ENCODE assay signal across 23 cellular contexts in genomic region chr1:225891229-225891972, GRCh38. TPM values are rescaled to one million over a fixed set of nuclear protein-coding genes. Genes with fewer than 3 reads are reported as not detected.
DNase-seq lines count a peak whose midpoint lies in the region; ATAC-seq and TF ChIP-seq lines count a peak whose summit lies in the region.
"Had no signal": no experiment of that assay in that cellular context is flagged by ENCODE, and none has a peak within 500 bp of the region (broad histone marks: within the 10 kb centered on the region; RNA-seq: fewer than 3 reads in every experiment).

No MANE protein-coding gene starts in this region.

- DNase-seq in activated naive CD8-positive, alpha-beta T cell treated with anti-CD3 and anti-CD28 coated beads, Interleukin-2, amount 10 ng/mL, durations not matched to agents 7 days and 5 days: no peak
- DNase-seq in activated naive CD8-positive, alpha-beta T cell treated with anti-CD3 and anti-CD28 coated beads for 36 hours: no peak
- no peak for DNase-seq in activated T-helper 1 cell treated with anti-CD3 and anti-CD28 coated beads, Interleukin-12 subunit alpha, Interleukin-12 subunit beta, Interleukin-2, Interleukin-4 antibody, amounts not matched to agents 30 ng/mL and 10 ng/mL and 1 ng/mL, durations not matched to agents 14 hours and 24 hours and 36 hours (ENCODE audit: low spot score)
- peak; percentile 25 for DNase-seq in lower lobe of right lung
- DNase-seq in suprapubic skin (ENCODE audit: low spot score in 2 of 2): no peak
- DNase-seq in C1 segment of cervical spinal cord (lab: John Stamatoyannopoulos, UW): no peak
- DNase-seq in anterior cingulate cortex (lab: John Stamatoyannopoulos, UW): no peak
- DNase-seq: activated CD4-positive, alpha-beta T cell treated with anti-CD3 and anti-CD28 coated beads for 36 hours; activated CD8-positive, alpha-beta memory T cell treated with anti-CD3 and anti-CD28 coated beads, Interleukin-2, amount 50 U/mL, for 48 hours; foreskin fibroblast; KG1; left ventricle myocardium inferior; naive thymus-derived CD8-positive, alpha-beta T cell; NCI-H1105; NCI-H69; OCI-M1; T1000 had no signal

- no peak for TF ChIP-seq CTCF in lower lobe of right lung (IDR thresholded peaks at IDR 0.05)
- no peak for TF ChIP-seq CTCF in suprapubic skin (IDR thresholded peaks at IDR 0.05)

- POLR2A ChIA-PET in activated naive CD8-positive, alpha-beta T cell treated with anti-CD3 and anti-CD28 coated beads, Interleukin-2, amount 10 ng/mL, durations not matched to agents 7 days and 5 days (lab: Charles Lee): interaction anchor here (2.7 kb wide), 1 partner anchor 9 kb away, joined by 13 read pairs; the partner anchor contains the start of gene TMEM63A

- no peak for TF ChIP-seq POLR2A in suprapubic skin (IDR thresholded peaks at IDR 0.05)

- peaks cover 2% of the 10 kb centered on the region for H3K4me1 Mint-ChIP-seq in activated naive CD8-positive, alpha-beta T cell treated with anti-CD3 and anti-CD28 coated beads, Interleukin-2, amount 10 ng/mL, durations not matched to agents 7 days and 5 days
- H3K4me1 Mint-ChIP-seq in activated naive CD8-positive, alpha-beta T cell treated with anti-CD3 and anti-CD28 coated beads for 36 hours: peaks cover 13% of the 10 kb centered on the region
- H3K4me1 Mint-ChIP-seq in activated T-helper 1 cell treated with anti-CD3 and anti-CD28 coated beads, Interleukin-12 subunit alpha, Interleukin-12 subunit beta, Interleukin-2, Interleukin-4 antibody, amounts not matched to agents 30 ng/mL and 10 ng/mL and 1 ng/mL, durations not matched to agents 14 hours and 24 hours and 36 hours (ENCODE audit: low read depth): peaks cover 22% of the 10 kb centered on the region

- no peak for TF ChIP-seq EP300 in suprapubic skin (IDR thresholded peaks at IDR 0.05)

- H3K9me3 Mint-ChIP-seq in activated naive CD8-positive, alpha-beta T cell treated with anti-CD3 and anti-CD28 coated beads, Interleukin-2, amount 10 ng/mL, durations not matched to agents 7 days and 5 days: no peaks in the 10 kb centered on the region
- H3K9me3 Mint-ChIP-seq in activated naive CD8-positive, alpha-beta T cell treated with anti-CD3 and anti-CD28 coated beads for 36 hours: no peaks in the 10 kb centered on the region
- H3K9me3 Mint-ChIP-seq in activated T-helper 1 cell treated with anti-CD3 and anti-CD28 coated beads, Interleukin-12 subunit alpha, Interleukin-12 subunit beta, Interleukin-2, Interleukin-4 antibody, amounts not matched to agents 30 ng/mL and 10 ng/mL and 1 ng/mL, durations not matched to agents 14 hours and 24 hours and 36 hours: no peaks in the 10 kb centered on the region
- H3K9me3 Mint-ChIP-seq: naive thymus-derived CD8-positive, alpha-beta T cell; stimulated activated effector memory CD8-positive, alpha-beta T cell treated with anti-CD3 and anti-CD28 coated beads, Interleukin-12 subunit alpha, Interleukin-12 subunit beta, amount 100 ng/mL, for 72 hours had no signal

- WGBS in suprapubic skin: 77% methylated on average over 14 of the region's 14 CpGs

- no peaks in the 10 kb centered on the region for H3K36me3 ChIP-seq in lower lobe of right lung
- H3K36me3 ChIP-seq in suprapubic skin: no peaks in the 10 kb centered on the region
- H3K36me3 ChIP-seq: left ventricle myocardium inferior had no signal

- H3K4me1 ChIP-seq in lower lobe of right lung (no peaks in the 10 kb centered on the region), suprapubic skin (no peaks in the 10 kb centered on the region)
- H3K4me1 ChIP-seq: left ventricle myocardium inferior had no signal

- H3K27me3 ChIP-seq in lower lobe of right lung (ENCODE audit: low read depth): no peaks in the 10 kb centered on the region
- no peaks in the 10 kb centered on the region for H3K27me3 ChIP-seq in suprapubic skin

- H3K27me3 Mint-ChIP-seq in activated naive CD8-positive, alpha-beta T cell treated with anti-CD3 and anti-CD28 coated beads, Interleukin-2, amount 10 ng/mL, durations not matched to agents 7 days and 5 days: peaks cover 19% of the 10 kb centered on the region
- no peaks in the 10 kb centered on the region for H3K27me3 Mint-ChIP-seq in activated naive CD8-positive, alpha-beta T cell treated with anti-CD3 and anti-CD28 coated beads for 36 hours
- H3K27me3 Mint-ChIP-seq in activated T-helper 1 cell treated with anti-CD3 and anti-CD28 coated beads, Interleukin-12 subunit alpha, Interleukin-12 subunit beta, Interleukin-2, Interleukin-4 antibody, amounts not matched to agents 30 ng/mL and 10 ng/mL and 1 ng/mL, durations not matched to agents 14 hours and 24 hours and 36 hours (ENCODE audit: insufficient read depth): peaks cover 30% of the 10 kb centered on the region
- H3K27me3 Mint-ChIP-seq: activated CD4-positive, alpha-beta T cell treated with anti-CD3 and anti-CD28 coated beads for 36 hours; naive thymus-derived CD8-positive, alpha-beta T cell had no signal

- no peaks in the 10 kb centered on the region for H3K36me3 Mint-ChIP-seq in activated naive CD8-positive, alpha-beta T cell treated with anti-CD3 and anti-CD28 coated beads, Interleukin-2, amount 10 ng/mL, durations not matched to agents 7 days and 5 days
- no peaks in the 10 kb centered on the region for H3K36me3 Mint-ChIP-seq in activated naive CD8-positive, alpha-beta T cell treated with anti-CD3 and anti-CD28 coated beads for 36 hours
- no peaks in the 10 kb centered on the region for H3K36me3 Mint-ChIP-seq in activated T-helper 1 cell treated with anti-CD3 and anti-CD28 coated beads, Interleukin-12 subunit alpha, Interleukin-12 subunit beta, Interleukin-2, Interleukin-4 antibody, amounts not matched to agents 30 ng/mL and 10 ng/mL and 1 ng/mL, durations not matched to agents 14 hours and 24 hours and 36 hours (ENCODE audit: low read depth)
- H3K36me3 Mint-ChIP-seq: naive thymus-derived CD8-positive, alpha-beta T cell had no signal

- H3K4me3 Mint-ChIP-seq in activated naive CD8-positive, alpha-beta T cell treated with anti-CD3 and anti-CD28 coated beads, Interleukin-2, amount 10 ng/mL, durations not matched to agents 7 days and 5 days: no peak overlapping the region
- no peak overlapping the region for H3K4me3 Mint-ChIP-seq in activated naive CD8-positive, alpha-beta T cell treated with anti-CD3 and anti-CD28 coated beads for 36 hours
- no peak overlapping the region for H3K4me3 Mint-ChIP-seq in activated T-helper 1 cell treated with anti-CD3 and anti-CD28 coated beads, Interleukin-12 subunit alpha, Interleukin-12 subunit beta, Interleukin-2, Interleukin-4 antibody, amounts not matched to agents 30 ng/mL and 10 ng/mL and 1 ng/mL, durations not matched to agents 14 hours and 24 hours and 36 hours
- H3K4me3 Mint-ChIP-seq: activated CD4-positive, alpha-beta T cell treated with anti-CD3 and anti-CD28 coated beads for 36 hours; stimulated activated effector memory CD8-positive, alpha-beta T cell treated with anti-CD3 and anti-CD28 coated beads, Interleukin-12 subunit alpha, Interleukin-12 subunit beta, amount 100 ng/mL, for 72 hours had no signal

- peak overlapping the region; percentile 34 for H3K27ac Mint-ChIP-seq in activated naive CD8-positive, alpha-beta T cell treated with anti-CD3 and anti-CD28 coated beads, Interleukin-2, amount 10 ng/mL, durations not matched to agents 7 days and 5 days
- no peak overlapping the region for H3K27ac Mint-ChIP-seq in activated naive CD8-positive, alpha-beta T cell treated with anti-CD3 and anti-CD28 coated beads for 36 hours
- H3K27ac Mint-ChIP-seq in activated T-helper 1 cell treated with anti-CD3 and anti-CD28 coated beads, Interleukin-12 subunit alpha, Interleukin-12 subunit beta, Interleukin-2, Interleukin-4 antibody, amounts not matched to agents 30 ng/mL and 10 ng/mL and 1 ng/mL, durations not matched to agents 14 hours and 24 hours and 36 hours: peak overlapping the region; percentile 72
- H3K27ac Mint-ChIP-seq: activated CD4-positive, alpha-beta T cell treated with anti-CD3 and anti-CD28 coated beads for 36 hours; stimulated activated effector memory CD8-positive, alpha-beta T cell treated with anti-CD3 and anti-CD28 coated beads, Interleukin-12 subunit alpha, Interleukin-12 subunit beta, amount 100 ng/mL, for 72 hours had no signal

- no peak for ATAC-seq in activated naive CD8-positive, alpha-beta T cell treated with anti-CD3 and anti-CD28 coated beads, Interleukin-2, amount 10 ng/mL, durations not matched to agents 7 days and 5 days (ENCODE audit: low read depth)
- no peak for ATAC-seq in lower lobe of right lung
- ATAC-seq in GM19023 (IDR thresholded peaks at IDR 0.05; ENCODE audit: unreplicated experiment): no peak
- ATAC-seq: activated CD4-positive, alpha-beta T cell treated with anti-CD3 and anti-CD28 coated beads for 36 hours; naive thymus-derived CD8-positive, alpha-beta T cell; stimulated activated effector memory CD8-positive, alpha-beta T cell treated with anti-CD3 and anti-CD28 coated beads, Interleukin-12 subunit alpha, Interleukin-12 subunit beta, amount 100 ng/mL, for 72 hours had no signal

- H3K27ac ChIP-seq in lower lobe of right lung (no peak overlapping the region), suprapubic skin (peak overlapping the region; percentile 28)
- H3K27ac ChIP-seq: C4-2B, left ventricle myocardium inferior had no signal

- H3K4me3 ChIP-seq in lower lobe of right lung (no peak overlapping the region), suprapubic skin (no peak overlapping the region)
- H3K4me3 ChIP-seq: left ventricle myocardium inferior had no signal

- intact Hi-C loops in activated T-helper 1 cell treated with anti-CD3 and anti-CD28 coated beads, Interleukin-12 subunit alpha, Interleukin-12 subunit beta, Interleukin-2, Interleukin-4 antibody, amounts not matched to agents 30 ng/mL and 10 ng/mL and 1 ng/mL, durations not matched to agents 14 hours and 24 hours and 36 hours (cut with micrococcal nuclease): no loop called here
- intact Hi-C loops in lower lobe of right lung (cut with DNase I): no loop called here

- no peaks in the 10 kb centered on the region for H3K9me3 ChIP-seq in lower lobe of right lung
- no peaks in the 10 kb centered on the region for H3K9me3 ChIP-seq in suprapubic skin
- H3K9me3 ChIP-seq: left ventricle myocardium inferior had no signal

RNA-seq across cellular contexts. Expression of gene LEFTY1, which starts 2.5 kb away (rescaled TPM):
- under 1 TPM in 1 of 2 experiments, not detected in 1; 0.19 TPM for total RNA-seq in activated naive CD8-positive, alpha-beta T cell treated with anti-CD3 and anti-CD28 coated beads, Interleukin-2, amount 10 ng/mL, durations not matched to agents 7 days and 5 days
- under 1 TPM in 1 of 2 experiments, not detected in 1; 0.39 TPM for total RNA-seq in activated naive CD8-positive, alpha-beta T cell treated with anti-CD3 and anti-CD28 coated beads for 36 hours
- total RNA-seq in activated T-helper 1 cell treated with anti-CD3 and anti-CD28 coated beads, Interleukin-12 subunit alpha, Interleukin-12 subunit beta, Interleukin-2, Interleukin-4 antibody, amounts not matched to agents 30 ng/mL and 10 ng/mL and 1 ng/mL, durations not matched to agents 14 hours and 24 hours and 36 hours: 0.12 TPM in 1 of 2 replicates, not detected in the other
- total RNA-seq in lower lobe of right lung (not detected), suprapubic skin (not detected)
- total RNA-seq: A673; activated CD4-positive, alpha-beta T cell treated with anti-CD3 and anti-CD28 coated beads for 36 hours; naive thymus-derived CD8-positive, alpha-beta T cell; pulmonary artery endothelial cell; SK-MEL-5 had no signal

RNA-seq across cellular contexts. Expression of gene TMEM63A, which starts 9.2 kb away (rescaled TPM):
- total RNA-seq in activated naive CD8-positive, alpha-beta T cell treated with anti-CD3 and anti-CD28 coated beads, Interleukin-2, amount 10 ng/mL, durations not matched to agents 7 days and 5 days: 100 to 1,000 TPM; 196 to 198 TPM
- total RNA-seq in activated naive CD8-positive, alpha-beta T cell treated with anti-CD3 and anti-CD28 coated beads for 36 hours: 10 to 100 TPM; 29.5 to 33.0 TPM
- 20.4 and 23.4 TPM in 2 replicates for total RNA-seq in activated T-helper 1 cell treated with anti-CD3 and anti-CD28 coated beads, Interleukin-12 subunit alpha, Interleukin-12 subunit beta, Interleukin-2, Interleukin-4 antibody, amounts not matched to agents 30 ng/mL and 10 ng/mL and 1 ng/mL, durations not matched to agents 14 hours and 24 hours and 36 hours
- 141 TPM for total RNA-seq in lower lobe of right lung
- total RNA-seq in suprapubic skin: 100 to 1,000 TPM in 1 of 4 donors, 10 to 100 TPM in 3; 32.6 to 162 (median 48.9) TPM

RNA-seq across cellular contexts. Expression of gene PYCR2, which starts 32.6 kb away (rescaled TPM):
- total RNA-seq in activated naive CD8-positive, alpha-beta T cell treated with anti-CD3 and anti-CD28 coated beads, Interleukin-2, amount 10 ng/mL, durations not matched to agents 7 days and 5 days: 100 to 1,000 TPM; 118 to 125 TPM
- 100 to 1,000 TPM; 142 to 149 TPM for total RNA-seq in activated naive CD8-positive, alpha-beta T cell treated with anti-CD3 and anti-CD28 coated beads for 36 hours
- 137 and 145 TPM in 2 replicates for total RNA-seq in activated T-helper 1 cell treated with anti-CD3 and anti-CD28 coated beads, Interleukin-12 subunit alpha, Interleukin-12 subunit beta, Interleukin-2, Interleukin-4 antibody, amounts not matched to agents 30 ng/mL and 10 ng/mL and 1 ng/mL, durations not matched to agents 14 hours and 24 hours and 36 hours
- total RNA-seq in lower lobe of right lung (73.2 TPM), suprapubic skin (10 to 100 TPM; 28.8 to 53.8 (median 43.3) TPM)

RNA-seq across cellular contexts. Expression of gene LEFTY2, which starts 49.6 kb away (rescaled TPM):
- total RNA-seq in activated naive CD8-positive, alpha-beta T cell treated with anti-CD3 and anti-CD28 coated beads, Interleukin-2, amount 10 ng/mL, durations not matched to agents 7 days and 5 days: not detected
- total RNA-seq in activated naive CD8-positive, alpha-beta T cell treated with anti-CD3 and anti-CD28 coated beads for 36 hours: not detected
- not detected in 2 replicates for total RNA-seq in activated T-helper 1 cell treated with anti-CD3 and anti-CD28 coated beads, Interleukin-12 subunit alpha, Interleukin-12 subunit beta, Interleukin-2, Interleukin-4 antibody, amounts not matched to agents 30 ng/mL and 10 ng/mL and 1 ng/mL, durations not matched to agents 14 hours and 24 hours and 36 hours
- total RNA-seq in lower lobe of right lung: 1.2 TPM
- under 1 TPM in 1 of 4 donors, not detected in 3; 0.26 TPM for total RNA-seq in suprapubic skin
- total RNA-seq: A673; activated CD4-positive, alpha-beta T cell treated with anti-CD3 and anti-CD28 coated beads for 36 hours; naive thymus-derived CD8-positive, alpha-beta T cell; SK-MEL-5 had no signal
